In the genomic region with DNA sequence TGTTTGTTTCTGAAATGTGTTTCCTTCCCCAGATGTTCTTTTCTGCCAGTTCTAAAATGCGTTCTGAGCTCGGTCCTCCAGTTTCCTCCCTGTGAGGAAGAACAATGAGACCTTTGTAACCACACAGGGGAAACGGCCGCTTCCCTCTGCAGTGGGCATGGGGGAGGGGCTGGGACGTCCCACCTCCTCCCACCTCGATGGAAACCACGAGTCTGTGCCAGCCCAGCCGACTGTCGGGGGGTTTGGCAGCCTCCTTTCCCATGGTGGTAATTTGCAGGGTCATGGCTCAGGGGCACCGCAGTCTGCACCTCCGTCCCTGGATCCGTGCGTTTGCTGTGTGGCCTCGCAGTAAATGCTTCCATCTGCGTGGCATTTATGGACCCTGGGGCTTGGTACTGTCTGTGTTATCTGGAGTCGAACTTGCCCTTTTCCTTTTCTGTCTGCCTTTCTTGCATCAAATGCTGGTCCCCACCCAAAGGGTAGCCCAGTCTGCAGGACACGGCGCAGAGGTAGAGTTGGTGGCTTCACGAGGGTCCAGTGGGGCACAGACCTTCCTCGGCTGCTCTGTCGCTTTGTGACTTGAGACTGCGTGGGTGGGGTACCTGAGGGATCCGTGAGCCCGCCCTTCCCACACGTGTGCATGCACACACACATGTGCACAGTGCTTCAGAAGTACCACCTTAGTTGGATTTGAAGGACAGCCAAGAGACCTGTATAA, we compare ENCODE assay signal across 9 cellular contexts. TPM values are rescaled to one million over a fixed set of nuclear protein-coding genes. Genes with fewer than 3 reads are reported as not detected.
DNase-seq lines count a peak whose midpoint lies in the region; ATAC-seq and TF ChIP-seq lines count a peak whose summit lies in the region.
"Had no signal": no experiment of that assay in that cellular context is flagged by ENCODE, and none has a peak within 500 bp of the region (broad histone marks: within the 10 kb centered on the region; RNA-seq: fewer than 3 reads in every experiment).

No MANE protein-coding gene starts in this region.

- H3K36me3 ChIP-seq in A673 (ENCODE audit: insufficient read depth, low read length, poor library complexity, severe bottlenecking) (no peaks in the 10 kb centered on the region), mucosa of descending colon (ENCODE audit: low read depth) (no peaks in the 10 kb centered on the region)

- peak; percentile 77 for ATAC-seq in mucosa of descending colon
- no peak for ATAC-seq in GM21737 (IDR thresholded peaks at IDR 0.05; ENCODE audit: unreplicated experiment)
- no peak for ATAC-seq in HG03196 (IDR thresholded peaks at IDR 0.05; ENCODE audit: unreplicated experiment)

- POLR2A ChIA-PET in A673 (lab: Charles Lee; ENCODE audit: low non-redundant PET) = no interaction called here

- TF ChIP-seq CTCF in A673 (conservative IDR thresholded peaks at IDR 0.05; ENCODE audit: low read depth, low read length) (no peak), mucosa of descending colon (IDR thresholded peaks at IDR 0.05) (no peak)

- intact Hi-C loops in A673 (cut with micrococcal nuclease; ENCODE audit: unreplicated experiment) = no loop called here
- intact Hi-C loops in mucosa of descending colon (cut with DNase I, micrococcal nuclease) = no loop called here

- H3K4me1 ChIP-seq in A673 (ENCODE audit: insufficient read depth, low read length, poor library complexity, severe bottlenecking) (peaks cover 35% of the 10 kb centered on the region), mucosa of descending colon (ENCODE audit: low read depth) (peaks cover 36% of the 10 kb centered on the region)

- CTCF ChIA-PET in A673 (lab: Charles Lee) = interaction anchor here (0.6 kb wide), 1 partner anchor 14 kb away, joined by 3 read pairs; no protein-coding TSS in a partner anchor

- no peaks in the 10 kb centered on the region for H3K27me3 ChIP-seq in A673 (replicated peaks; ENCODE audit: insufficient read depth, low read depth, low read length, poor library complexity)

- H3K27ac ChIP-seq in A673 (ENCODE audit: low read depth, low read length, poor library complexity, severe bottlenecking) (peak overlapping the region; percentile 2), cingulate gyrus (ENCODE audit: low read depth, low read length) (peak overlapping the region; percentile 76)
- H3K27ac ChIP-seq: epithelial cell of prostate had no signal

- BruUV-seq in A673 (replicated peaks; lab: Mats Ljungman, UMichigan) = no TSS peak

- H3K9me3 ChIP-seq in A673 (ENCODE audit: low read depth, low read length, poor library complexity, severe bottlenecking) (no peaks in the 10 kb centered on the region), mucosa of descending colon (no peaks in the 10 kb centered on the region)

- DNase-seq in A673 (ENCODE audit: low spot score) (peak; percentile 52), NCI-H1092 (lab: John Stamatoyannopoulos, UW) (peak; percentile 34), mucosa of descending colon (peak; percentile 60 to 76 (median 73)), H4 (ENCODE audit: low spot score) (no peak)
- no peak for DNase-seq in activated T-cell treated with anti-CD3 and anti-CD28 coated beads, Interleukin-2, amount 50 U/mL, for 1 hour

- no peak overlapping the region for H3K4me3 ChIP-seq in A673 (ENCODE audit: low read depth, low read length, poor library complexity, severe bottlenecking)
- H3K4me3 ChIP-seq in mucosa of descending colon = no peak overlapping the region

RNA-seq across cellular contexts. Expression of gene LRP5, which starts 16.1 kb away (rescaled TPM):
- total RNA-seq in A673 (2021) (67.0 and 76.3 TPM in 2 replicates), mucosa of descending colon (100 to 1,000 TPM in 2 of 3 donors, 10 to 100 TPM in 1; 83.7 to 113 (median 103) TPM)
- total RNA-seq in H4 (2014; rRNA removed; shearing (Covaris generic)) = 14.1 and 22.7 TPM in 2 replicates

RNA-seq across cellular contexts. Expression of gene C11orf24, which starts 56.8 kb away (rescaled TPM):
- 48.1 and 52.3 TPM in 2 replicates for total RNA-seq in A673 (2021)
- 10 to 100 TPM; 51.8 to 83.2 (median 53.2) TPM for total RNA-seq in mucosa of descending colon
- 61.7 and 62.5 TPM in 2 replicates for total RNA-seq in H4 (2014; rRNA removed; shearing (Covaris generic))

Comparison
In these comparisons a context has a peak if more than half of its experiments do, and no peak if none do; other contexts are left out.
1. DNase-seq: peak in A673 (single experiment), NCI-H1092 (single experiment) and mucosa of descending colon (3 of 3); none in H4 (single experiment) and activated T-cell treated with anti-CD3 and anti-CD28 coated beads, Interleukin-2, amount 50 U/mL, for 1 hour (single experiment).